ENCODE assay signal across 9 cellular contexts in genomic region chr1:26279598-26280332, GRCh38. TPM values are rescaled to one million over a fixed set of nuclear protein-coding genes. Genes with fewer than 3 reads are reported as not detected.
DNase-seq lines count a peak whose midpoint lies in the region; ATAC-seq, FAIRE-seq and TF ChIP-seq lines count a peak whose summit lies in the region.
"Had no signal": no experiment of that assay in that cellular context is flagged by ENCODE, and none has a peak within 500 bp of the region (broad histone marks: within the 10 kb centered on the region; RNA-seq: fewer than 3 reads in every experiment).

Gene SH3BGRL3 (plus strand): TSS chr1:26280086. CDS start chr1:26280156, 70 bp downstream.

- DNase-seq in NCI-H1417 (lab: John Stamatoyannopoulos, UW) (peak; percentile 69 to 81 (median 79)), NCI-H1417 treated with DMSO at 0.1 percent for 48 hours (lab: John Stamatoyannopoulos, UW) (no peak), NCI-H2171 (lab: John Stamatoyannopoulos, UW) (peak; percentile 92), WERI-Rb-1 (peak; percentile 84), T47D (ENCODE audit: low read depth in 1 of 2, low spot score in 1 of 2) (peak; percentile 56 to 71), iPS-NIHi11 (ENCODE audit: low spot score) (peak; percentile 91), small intestine (peak; percentile 90)

- in situ Hi-C loops in T47D (cut with HindIII; ENCODE audit: low pct_unique_long_range_greater_than_20kb, low sequenced_read_pairs) = no loop called here

- H3K36me3 ChIP-seq in WERI-Rb-1 (peaks cover 53% of the 10 kb centered on the region), small intestine (ENCODE audit: control insufficient read depth in 2 of 2, insufficient read depth in 2 of 2, low read length in 2 of 2) (peaks cover 0 to 2% of the 10 kb centered on the region in 2 donors)

- H3K9me3 ChIP-seq in WERI-Rb-1 (ENCODE audit: severe bottlenecking) = no peaks in the 10 kb centered on the region
- H3K9me3 ChIP-seq in small intestine (ENCODE audit: control insufficient read depth, low read depth) = no peaks in the 10 kb centered on the region

- H3K27me3 ChIP-seq in WERI-Rb-1 (ENCODE audit: insufficient read depth, low read depth, severe bottlenecking) = no peaks in the 10 kb centered on the region
- no peaks in the 10 kb centered on the region for H3K27me3 ChIP-seq in small intestine (ENCODE audit: control insufficient read depth in 2 of 2, insufficient read depth in 2 of 2, low read length in 2 of 2)

- WGBS in small intestine, 3 donors = 1% methylated on average over 37 to 65 of the region's 65 CpGs

- ATAC-seq in HG02870 (IDR thresholded peaks at IDR 0.05; ENCODE audit: unreplicated experiment) = peak; percentile 71

- FAIRE-seq in small intestine (lab: Jason Lieb, UNC) = no peak
- FAIRE-seq: A204.1 had no signal

- TF ChIP-seq CTCF in WERI-Rb-1 (IDR thresholded peaks at IDR 0.05; ENCODE audit: low read depth, low read length) = peak; percentile 77

- peaks cover 22 to 32% of the 10 kb centered on the region in 2 donors for H3K4me1 ChIP-seq in small intestine (ENCODE audit: control insufficient read depth in 2 of 2, insufficient read depth in 1 of 2, low read depth in 1 of 2, low read length in 1 of 2)

- H3K4me3 ChIP-seq in WERI-Rb-1 (ENCODE audit: low read depth, low read length) = peak within 1 kb of the TSS; percentile 55
- H3K4me3 ChIP-seq in small intestine (ENCODE audit: low read depth in 1 of 2, low read length in 2 of 2) = peak within 1 kb of the TSS; percentile 91 to 95

- H3K27ac ChIP-seq in WERI-Rb-1 = peak within 1 kb of the TSS; percentile 88
- peak within 1 kb of the TSS; percentile 93 to 96 for H3K27ac ChIP-seq in small intestine (ENCODE audit: low read depth in 1 of 2, low read length in 1 of 2)

RNA-seq across cellular contexts. Expression of gene SH3BGRL3, which starts in this region (rescaled TPM):
- polyA plus RNA-seq in small intestine = 100 to 1,000 TPM; 157 to 238 (median 199) TPM
